In genomic region chr11:66183581-66184048, GRCh38 we compare ENCODE assay signal across 11 cellular contexts.
DNase-seq lines count a peak whose midpoint lies in the region; ATAC-seq and TF ChIP-seq lines count a peak whose summit lies in the region.
"Had no signal": no experiment of that assay in that cellular context is flagged by ENCODE, and none has a peak within 500 bp of the region (broad histone marks: within the 10 kb centered on the region; RNA-seq: fewer than 3 reads in every experiment).

No MANE protein-coding gene starts in this region.

- dilution Hi-C loops in mammary epithelial cell (cut with HindIII; ENCODE audit: low sequenced_read_pairs): loop anchor here (5.0 kb wide), 1 partner anchor 69 kb away; no protein-coding TSS in a partner anchor

- peaks cover 5% of the 10 kb centered on the region for H3K4me1 ChIP-seq in mammary epithelial cell (ENCODE audit: insufficient read depth, low read length)

- intact Hi-C loops in mammary epithelial cell (cut with micrococcal nuclease): no loop called here

- ATAC-seq in T-helper 17 cell (peak; percentile 94), HG03095 (IDR thresholded peaks at IDR 0.05; ENCODE audit: unreplicated experiment) (no peak), HG02884 (IDR thresholded peaks at IDR 0.05; ENCODE audit: unreplicated experiment) (no peak)
- ATAC-seq: stimulated activated memory B cell treated with anti-CD40 and anti-IgM and Interleukin-4, amounts not matched to agents 10 μg/mL and 1 μg/mL and 100 μg/mL, for 72 hours had no signal

- no TSS peak for BruUV-seq in mammary epithelial cell (replicated peaks; lab: Mats Ljungman, UMichigan)

- H3K36me3 ChIP-seq in WERI-Rb-1 (no peaks in the 10 kb centered on the region), mammary epithelial cell (ENCODE audit: insufficient read depth, low read length) (no peaks in the 10 kb centered on the region)

- H3K4me3 Mint-ChIP-seq in T-helper 17 cell: peak overlapping the region; percentile 39
- H3K4me3 Mint-ChIP-seq: stimulated activated memory B cell treated with anti-CD40 and anti-IgM and Interleukin-4, amounts not matched to agents 10 μg/mL and 1 μg/mL and 100 μg/mL, for 72 hours had no signal

- no peaks in the 10 kb centered on the region for H3K36me3 Mint-ChIP-seq in T-helper 17 cell (ENCODE audit: low read depth)

- CTCF ChIA-PET in mammary epithelial cell (lab: Charles Lee; ENCODE audit: low non-redundant PET): no interaction called here

- H3K4me2 ChIP-seq in mammary epithelial cell (ENCODE audit: insufficient read depth, low read depth, low read length): no peak overlapping the region

- H3K79me2 ChIP-seq in mammary epithelial cell (ENCODE audit: insufficient read depth, low read length): peaks cover 17% of the 10 kb centered on the region

- H3K4me1 Mint-ChIP-seq in T-helper 17 cell: peaks cover 45% of the 10 kb centered on the region

- 87% methylated on average over 3 of the region's 3 CpGs for WGBS in mammary epithelial cell (ENCODE audit: low coverage, missing lambda C conversion rate)

- H4K20me1 ChIP-seq in mammary epithelial cell (ENCODE audit: insufficient read depth, low read length): no peaks in the 10 kb centered on the region

- H3K27me3 ChIP-seq in WERI-Rb-1 (ENCODE audit: insufficient read depth, low read depth, severe bottlenecking): no peaks in the 10 kb centered on the region
- no peaks in the 10 kb centered on the region for H3K27me3 ChIP-seq in mammary epithelial cell (ENCODE audit: insufficient read depth, low read length)

- H3K27ac ChIP-seq in WERI-Rb-1 (no peak overlapping the region), mammary epithelial cell (ENCODE audit: insufficient read depth, low read depth, low read length) (no peak overlapping the region)

- peak overlapping the region; percentile 74 for H3K27ac Mint-ChIP-seq in T-helper 17 cell
- H3K27ac Mint-ChIP-seq: stimulated activated memory B cell treated with anti-CD40 and anti-IgM and Interleukin-4, amounts not matched to agents 10 μg/mL and 1 μg/mL and 100 μg/mL, for 72 hours had no signal

- H3K9me3 ChIP-seq in T-helper 17 cell (ENCODE audit: control insufficient read depth, low read length, poor library complexity, severe bottlenecking): no peaks in the 10 kb centered on the region
- H3K9me3 ChIP-seq in WERI-Rb-1 (ENCODE audit: severe bottlenecking): no peaks in the 10 kb centered on the region
- H3K9me3 ChIP-seq in mammary epithelial cell (replicated peaks; ENCODE audit: insufficient read depth, low read length): no peaks in the 10 kb centered on the region

- peak; percentile 16 for DNase-seq in Ammon's horn (ENCODE audit: low spot score)
- DNase-seq in ELF-1 (ENCODE audit: low read depth, low spot score): peak; percentile 10
- peak in 2 of 3 donors; percentile 5 to 12 for DNase-seq in T-helper 17 cell
- DNase-seq in fibroblast of mammary gland (ENCODE audit: low read depth): peak; percentile 17
- no peak for DNase-seq in WERI-Rb-1
- DNase-seq in mammary epithelial cell: no peak
- DNase-seq: DMS153, MM.1S had no signal

- no peak overlapping the region for H2AFZ ChIP-seq in mammary epithelial cell (ENCODE audit: low read depth, low read length)

- H3K9ac ChIP-seq in mammary epithelial cell (ENCODE audit: insufficient read depth, low read length): no peak overlapping the region

- H3K4me3 ChIP-seq in fibroblast of mammary gland (ENCODE audit: control insufficient read depth, low read depth, low read length) (no peak overlapping the region), WERI-Rb-1 (ENCODE audit: low read depth, low read length) (no peak overlapping the region), mammary epithelial cell (replicated peaks in 1 of 3; ENCODE audit: insufficient read depth in 1 of 3, low read depth in 2 of 3, low read length in 3 of 3) (no peak overlapping the region)

- TF ChIP-seq CTCF in fibroblast of mammary gland (conservative IDR thresholded peaks at IDR 0.05; ENCODE audit: control insufficient read depth, insufficient read depth, low read depth, low read length) (no peak), WERI-Rb-1 (IDR thresholded peaks at IDR 0.05; ENCODE audit: low read depth, low read length) (no peak), mammary epithelial cell (conservative IDR thresholded peaks at IDR 0.05 in 1 of 2, IDR thresholded peaks at IDR 0.05 in 1 of 2; ENCODE audit: extremely low read depth in 1 of 2, insufficient read depth in 1 of 2, low read depth in 1 of 2, low read length in 2 of 2) (no peak)

- no peaks in the 10 kb centered on the region for H3K27me3 Mint-ChIP-seq in T-helper 17 cell
- H3K27me3 Mint-ChIP-seq: stimulated activated memory B cell treated with anti-CD40 and anti-IgM and Interleukin-4, amounts not matched to agents 10 μg/mL and 1 μg/mL and 100 μg/mL, for 72 hours had no signal

- in situ Hi-C loops in mammary epithelial cell (cut with MboI; ENCODE audit: low sequenced_read_pairs in 2 of 2): no loop called here

Comparison
In these comparisons a context has a peak if more than half of its experiments do, and no peak if none do; other contexts are left out.
1. DNase-seq: peak in Ammon's horn (single experiment), ELF-1 (single experiment), T-helper 17 cell (2 of 3) and fibroblast of mammary gland (single experiment); none in WERI-Rb-1 (single experiment) and mammary epithelial cell (single experiment).